ENCODE assay signal across 12 cellular contexts in the genomic region with DNA sequence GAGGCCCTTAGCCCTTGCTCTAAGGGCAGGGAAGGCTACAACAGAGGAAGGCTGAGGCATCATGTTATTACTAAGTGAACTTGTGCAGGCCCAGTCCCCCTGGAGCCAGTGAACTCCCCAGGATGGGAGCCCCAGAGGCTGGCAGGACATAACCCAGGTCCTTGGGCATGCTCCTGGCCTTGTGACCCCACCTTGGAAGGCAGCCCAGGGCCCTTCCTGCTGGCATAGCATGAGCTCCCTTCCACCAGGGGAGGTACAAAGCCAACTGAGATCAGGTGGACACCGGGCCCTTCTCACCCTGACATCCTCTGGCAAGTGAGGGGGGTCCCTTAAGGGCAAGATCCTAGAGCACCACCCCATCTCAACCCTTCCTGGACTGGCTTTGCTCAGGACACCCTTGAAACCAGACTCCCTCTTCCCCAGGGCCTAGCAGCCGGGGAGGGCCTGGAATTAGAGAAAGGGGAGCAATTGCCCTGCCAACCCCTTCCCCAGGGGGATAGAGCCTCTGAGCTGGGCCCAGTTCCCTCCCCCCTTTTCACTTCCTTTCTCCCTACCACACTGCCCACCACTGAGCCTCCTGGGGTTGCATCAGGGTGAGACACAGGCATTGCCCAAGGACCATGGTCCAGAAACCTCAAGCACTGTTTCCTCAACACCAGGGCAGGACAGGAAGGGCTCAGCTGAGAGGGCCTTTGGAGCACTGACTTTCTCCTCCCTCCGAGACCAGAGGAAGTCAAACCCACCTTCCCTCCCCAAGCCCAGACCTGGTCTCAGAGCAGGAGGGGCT. TPM values are rescaled to one million over a fixed set of nuclear protein-coding genes. Genes with fewer than 3 reads are reported as not detected.
DNase-seq lines count a peak whose midpoint lies in the region; ATAC-seq and TF ChIP-seq lines count a peak whose summit lies in the region.
"Had no signal": no experiment of that assay in that cellular context is flagged by ENCODE, and none has a peak within 500 bp of the region (broad histone marks: within the 10 kb centered on the region; RNA-seq: fewer than 3 reads in every experiment).

No MANE protein-coding gene starts in this region.

- no peaks in the 10 kb centered on the region for H3K9me3 ChIP-seq in Caco-2
- H3K9me3 ChIP-seq in neutrophil = no peaks in the 10 kb centered on the region

- no peak for ATAC-seq in central memory CD8-positive, alpha-beta T cell (replicated peaks; ENCODE audit: extremely low read depth, poor library complexity, severe bottlenecking)
- no peak for ATAC-seq in HG03469 (IDR thresholded peaks at IDR 0.05; ENCODE audit: unreplicated experiment)
- no peak for ATAC-seq in GM18858 (IDR thresholded peaks at IDR 0.05; ENCODE audit: unreplicated experiment)

- no peaks in the 10 kb centered on the region for H3K27me3 ChIP-seq in Caco-2 (replicated peaks; ENCODE audit: control insufficient read depth, insufficient read depth, low read length)
- no peaks in the 10 kb centered on the region for H3K27me3 ChIP-seq in neutrophil
- H3K27me3 ChIP-seq: hepatocyte had no signal

- H3K27ac Mint-ChIP-seq in Caco-2 (ENCODE audit: unreplicated experiment) = peak overlapping the region; percentile 53
- peak overlapping the region; percentile 44 for H3K27ac Mint-ChIP-seq in central memory CD8-positive, alpha-beta T cell (ENCODE audit: low read depth)

- H3K36me3 ChIP-seq in Caco-2 (ENCODE audit: control insufficient read depth, insufficient read depth, low read length) = no peaks in the 10 kb centered on the region
- H3K36me3 ChIP-seq in neutrophil = peaks cover 29% of the 10 kb centered on the region

- H3K27me3 Mint-ChIP-seq in Caco-2 (ENCODE audit: insufficient read depth, unreplicated experiment) = no peaks in the 10 kb centered on the region
- H3K27me3 Mint-ChIP-seq in central memory CD8-positive, alpha-beta T cell = no peaks in the 10 kb centered on the region

- TF ChIP-seq CTCF in Caco-2 (IDR thresholded peaks at IDR 0.05; ENCODE audit: insufficient read depth in 1 of 2, low read depth in 1 of 2, low read length in 1 of 2, severe bottlenecking in 1 of 2, unreplicated experiment in 1 of 2) = no peak
- TF ChIP-seq CTCF in neutrophil (IDR thresholded peaks at IDR 0.05) = peak; percentile 45

- no TSS peak for BruUV-seq in Caco-2 (replicated peaks; lab: Mats Ljungman, UMichigan)

- H3K4me3 ChIP-seq in Caco-2 (ENCODE audit: low read depth, low read length) (no peak overlapping the region), neutrophil (ENCODE audit: low read depth in 1 of 2, low read length in 1 of 2) (peak overlapping the region; percentile 99 to 100)
- H3K4me3 ChIP-seq: hepatocyte had no signal

- no peaks in the 10 kb centered on the region for H3K9me3 Mint-ChIP-seq in Caco-2 (ENCODE audit: unreplicated experiment)
- H3K9me3 Mint-ChIP-seq in central memory CD8-positive, alpha-beta T cell = no peaks in the 10 kb centered on the region
- H3K9me3 Mint-ChIP-seq: activated T-helper 2 cell treated with anti-CD3 and anti-CD28 coated beads, Interferon-gamma antibody, Interleukin-2, Interleukin-4, amounts not matched to agents 10 μg/mL and 5 μg/mL and 100 μg/mL, durations not matched to agents 14 hours and 24 hours and 36 hours; neural crest cell had no signal

- POLR2A ChIA-PET in Caco-2 (lab: Charles Lee) = no interaction called here

- H3K4me1 ChIP-seq in Caco-2 (peaks cover 35% of the 10 kb centered on the region), neutrophil (ENCODE audit: control insufficient read depth in 1 of 2, insufficient read depth in 1 of 2, low read depth in 1 of 2, low read length in 1 of 2) (peaks cover 77 to 87% of the 10 kb centered on the region in 2 experiments)

- CTCF ChIA-PET in Caco-2 (lab: Charles Lee) = interaction anchor here (1.9 to 2.9 kb wide), 2 partner anchors 8 to 78 kb away, joined by 3 to 22 read pairs; no protein-coding TSS in a partner anchor

- H3K4me3 Mint-ChIP-seq in Caco-2 (ENCODE audit: unreplicated experiment) = no peak overlapping the region
- peak overlapping the region; percentile 89 for H3K4me3 Mint-ChIP-seq in central memory CD8-positive, alpha-beta T cell
- H3K4me3 Mint-ChIP-seq: neural crest cell had no signal

- H3K27ac ChIP-seq in neutrophil = peak overlapping the region; percentile 99
- H3K27ac ChIP-seq: hepatocyte had no signal

- intact Hi-C loops in Caco-2 (cut with micrococcal nuclease; ENCODE audit: unreplicated experiment) = loop anchor here (5.0 kb wide), 1 partner anchor 63 kb away; no protein-coding TSS in a partner anchor

- no peak for DNase-seq in Caco-2
- DNase-seq in NOMO-1 treated with DMSO at 0.1 percent for 48 hours (lab: John Stamatoyannopoulos, UW; ENCODE audit: unreplicated experiment) = peak; percentile 92
- DNase-seq in central memory CD8-positive, alpha-beta T cell (ENCODE audit: low spot score in 2 of 2) = no peak
- no peak for DNase-seq in NCI-H2081 treated with DMSO at 0.1 percent for 48 hours (lab: John Stamatoyannopoulos, UW)
- no peak for DNase-seq in kidney glomerular epithelial cell (lab: John Stamatoyannopoulos, UW)
- DNase-seq: stimulated activated CD4-positive, alpha-beta T cell treated with anti-CD3 and anti-CD28 coated beads, Interleukin-4, amount 100 ng/mL, for 24 hours had no signal

- no peaks in the 10 kb centered on the region for H3K36me3 Mint-ChIP-seq in Caco-2 (ENCODE audit: insufficient read depth, unreplicated experiment)
- peaks cover 15% of the 10 kb centered on the region for H3K36me3 Mint-ChIP-seq in central memory CD8-positive, alpha-beta T cell (ENCODE audit: insufficient read depth)

- peaks cover 17% of the 10 kb centered on the region for H3K4me1 Mint-ChIP-seq in Caco-2 (ENCODE audit: low read depth, unreplicated experiment)
- H3K4me1 Mint-ChIP-seq in central memory CD8-positive, alpha-beta T cell = peaks cover 47% of the 10 kb centered on the region

RNA-seq across cellular contexts. Expression of a gene that starts 1.8 kb away (rescaled TPM):
- total RNA-seq in Caco-2 (2022) = 41.9 and 44.0 TPM in 2 replicates
- total RNA-seq: neural crest cell had no signal

RNA-seq across cellular contexts. Expression of a gene that starts 55.5 kb away (rescaled TPM):
- not detected in 2 replicates for total RNA-seq in Caco-2 (2022)
- total RNA-seq: hepatocyte had no signal
